19 cellular contexts compared by ENCODE assay signal in the genomic region with DNA sequence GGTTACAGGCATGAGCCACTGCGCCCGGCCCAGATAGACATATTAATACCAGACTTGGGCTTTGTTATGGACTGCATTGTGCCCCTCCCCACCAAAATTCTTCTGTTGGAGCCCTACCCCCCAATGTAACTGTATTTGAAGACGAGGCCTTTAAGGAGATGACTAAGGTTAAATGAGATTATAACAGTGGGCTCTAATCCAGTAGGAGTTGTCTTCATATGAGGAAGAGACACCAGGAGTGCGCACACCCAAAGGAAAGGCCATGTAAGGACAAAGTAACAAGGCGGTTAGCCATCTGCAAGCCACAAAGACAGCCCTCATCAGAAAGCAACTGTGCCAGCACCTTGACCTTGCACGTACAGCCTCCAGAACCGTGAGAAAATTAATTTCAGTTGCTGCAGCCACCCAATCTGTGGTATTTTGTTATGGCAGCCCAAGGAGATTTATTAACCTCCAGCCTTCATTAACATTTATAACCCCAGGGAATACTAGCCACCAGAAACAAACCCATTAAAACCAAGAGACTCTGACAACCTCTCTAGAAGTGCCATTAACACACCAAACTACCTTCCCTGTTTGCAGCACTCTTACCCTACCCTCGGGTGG.
DNase-seq lines count a peak whose midpoint lies in the region; FAIRE-seq and TF ChIP-seq lines count a peak whose summit lies in the region.
"Had no signal": no experiment of that assay in that cellular context is flagged by ENCODE, and none has a peak within 500 bp of the region (broad histone marks: within the 10 kb centered on the region; RNA-seq: fewer than 3 reads in every experiment).

No MANE protein-coding gene starts in this region.

- no peaks in the 10 kb centered on the region for H3K9me3 Mint-ChIP-seq in activated T-cell treated with anti-CD3 and anti-CD28 coated beads, Interleukin-2, amount 50 U/mL, for 24 hours
- peaks cover 3% of the 10 kb centered on the region for H3K9me3 Mint-ChIP-seq in glutamatergic neuron (ENCODE audit: unreplicated experiment)
- no peaks in the 10 kb centered on the region for H3K9me3 Mint-ChIP-seq in T-helper 2 cell treated with Interferon-gamma antibody and Interleukin-4, amounts not matched to agents 5 μg/mL and 100 μg/mL, for 36 hours
- H3K9me3 Mint-ChIP-seq: effector memory CD8-positive, alpha-beta T cell; nephron progenitor cell; stimulated activated naive CD8-positive, alpha-beta T cell treated with anti-CD3 and anti-CD28 coated beads, Interleukin-15, amount 100 ng/mL, for 72 hours; T-cell had no signal

- FAIRE-seq in RCC 7860 (lab: Jason Lieb, UNC): no peak

- H3K27me3 Mint-ChIP-seq in activated T-cell treated with anti-CD3 and anti-CD28 coated beads, Interleukin-2, amount 50 U/mL, for 24 hours: no peaks in the 10 kb centered on the region
- H3K27me3 Mint-ChIP-seq in glutamatergic neuron (ENCODE audit: unreplicated experiment): no peaks in the 10 kb centered on the region
- no peaks in the 10 kb centered on the region for H3K27me3 Mint-ChIP-seq in T-helper 2 cell treated with Interferon-gamma antibody and Interleukin-4, amounts not matched to agents 5 μg/mL and 100 μg/mL, for 36 hours (ENCODE audit: low read depth)
- H3K27me3 Mint-ChIP-seq: effector memory CD8-positive, alpha-beta T cell; stimulated activated naive CD8-positive, alpha-beta T cell treated with anti-CD3 and anti-CD28 coated beads, Interleukin-15, amount 100 ng/mL, for 72 hours; T-cell had no signal

- DNase-seq in activated T-cell treated with anti-CD3 and anti-CD28 coated beads, Interleukin-2, amount 50 U/mL, for 24 hours: no peak
- DNase-seq in activated T-cell treated with anti-CD3 and anti-CD28 coated beads for 4 hours (no peak), glutamatergic neuron (no peak), substantia nigra (lab: John Stamatoyannopoulos, UW) (no peak), NCI-H345 (lab: John Stamatoyannopoulos, UW) (no peak), RCC 7860 (ENCODE audit: low spot score) (no peak)
- no peak for DNase-seq in T-helper 2 cell treated with Interferon-gamma antibody and Interleukin-4, amounts not matched to agents 5 μg/mL and 100 μg/mL, for 36 hours (ENCODE audit: low spot score)
- DNase-seq: activated CD4-positive, alpha-beta T cell treated with anti-CD3 and anti-CD28 coated beads, Interleukin-2, amount 50 U/mL, for 48 hours; activated naive CD4-positive, alpha-beta T cell treated with Interleukin-2 at 50 U/mL for 16 hours; effector memory CD8-positive, alpha-beta T cell; GDM1; heart left ventricle; nephron progenitor cell; SIG-M5; stimulated activated CD4-positive, alpha-beta T cell treated with anti-CD3 and anti-CD28 coated beads, Interleukin-4, amount 100 ng/mL, for 1 hour; stimulated activated naive CD8-positive, alpha-beta T cell treated with anti-CD3 and anti-CD28 coated beads, Interleukin-15, amount 100 ng/mL, for 72 hours; T-cell had no signal

- peaks cover 3% of the 10 kb centered on the region for H3K4me1 Mint-ChIP-seq in activated T-cell treated with anti-CD3 and anti-CD28 coated beads, Interleukin-2, amount 50 U/mL, for 24 hours (ENCODE audit: low read depth)
- peaks cover 7% of the 10 kb centered on the region for H3K4me1 Mint-ChIP-seq in glutamatergic neuron (ENCODE audit: low read depth, unreplicated experiment)
- H3K4me1 Mint-ChIP-seq in T-helper 2 cell treated with Interferon-gamma antibody and Interleukin-4, amounts not matched to agents 5 μg/mL and 100 μg/mL, for 36 hours (ENCODE audit: low read depth): no peaks in the 10 kb centered on the region
- H3K4me1 Mint-ChIP-seq: nephron progenitor cell; stimulated activated naive CD8-positive, alpha-beta T cell treated with anti-CD3 and anti-CD28 coated beads, Interleukin-15, amount 100 ng/mL, for 72 hours had no signal

- no peak for TF ChIP-seq CTCF in glutamatergic neuron (IDR thresholded peaks at IDR 0.05; ENCODE audit: partially characterized antibody, unreplicated experiment)

- peaks cover 71% of the 10 kb centered on the region for H3K36me3 Mint-ChIP-seq in activated T-cell treated with anti-CD3 and anti-CD28 coated beads, Interleukin-2, amount 50 U/mL, for 24 hours (ENCODE audit: low read depth)
- no peaks in the 10 kb centered on the region for H3K36me3 Mint-ChIP-seq in glutamatergic neuron (ENCODE audit: unreplicated experiment)
- peaks cover 34% of the 10 kb centered on the region for H3K36me3 Mint-ChIP-seq in T-helper 2 cell treated with Interferon-gamma antibody and Interleukin-4, amounts not matched to agents 5 μg/mL and 100 μg/mL, for 36 hours (ENCODE audit: low read depth)

- no peak overlapping the region for H3K4me3 Mint-ChIP-seq in activated T-cell treated with anti-CD3 and anti-CD28 coated beads, Interleukin-2, amount 50 U/mL, for 24 hours
- peak overlapping the region; percentile 30 for H3K4me3 Mint-ChIP-seq in glutamatergic neuron (ENCODE audit: unreplicated experiment)
- no peak overlapping the region for H3K4me3 Mint-ChIP-seq in T-helper 2 cell treated with Interferon-gamma antibody and Interleukin-4, amounts not matched to agents 5 μg/mL and 100 μg/mL, for 36 hours
- H3K4me3 Mint-ChIP-seq: effector memory CD8-positive, alpha-beta T cell; nephron progenitor cell; stimulated activated naive CD8-positive, alpha-beta T cell treated with anti-CD3 and anti-CD28 coated beads, Interleukin-15, amount 100 ng/mL, for 72 hours; T-cell had no signal

- H3K27ac Mint-ChIP-seq in activated T-cell treated with anti-CD3 and anti-CD28 coated beads, Interleukin-2, amount 50 U/mL, for 24 hours: peak overlapping the region; percentile 9
- H3K27ac Mint-ChIP-seq in glutamatergic neuron (ENCODE audit: unreplicated experiment): peak overlapping the region; percentile 76
- H3K27ac Mint-ChIP-seq in T-helper 2 cell treated with Interferon-gamma antibody and Interleukin-4, amounts not matched to agents 5 μg/mL and 100 μg/mL, for 36 hours: no peak overlapping the region
- H3K27ac Mint-ChIP-seq: nephron progenitor cell, T-cell had no signal

- peak overlapping the region; percentile 40 for H3K27ac ChIP-seq in angular gyrus (ENCODE audit: low read depth, low read length)
- peak overlapping the region; percentile 66 for H3K27ac ChIP-seq in substantia nigra (ENCODE audit: low read depth, low read length, poor library complexity, severe bottlenecking)
- H3K27ac ChIP-seq: prostate gland had no signal
